Comparison of ENCODE assay signal across 22 cellular contexts in genomic region chr14:91727121-91727520, GRCh38. TPM values are rescaled to one million over a fixed set of nuclear protein-coding genes. Genes with fewer than 3 reads are reported as not detected.
DNase-seq lines count a peak whose midpoint lies in the region; ATAC-seq and TF ChIP-seq lines count a peak whose summit lies in the region.
"Had no signal": no experiment of that assay in that cellular context is flagged by ENCODE, and none has a peak within 500 bp of the region (broad histone marks: within the 10 kb centered on the region; RNA-seq: fewer than 3 reads in every experiment).

No MANE protein-coding gene starts in this region.

- H3K9me3 ChIP-seq in mammary epithelial cell (replicated peaks; ENCODE audit: insufficient read depth, low read length) (no peaks in the 10 kb centered on the region), adipocyte (ENCODE audit: control insufficient read depth, low read length) (no peaks in the 10 kb centered on the region), mesenchymal stem cell (ENCODE audit: control insufficient read depth, low read length) (no peaks in the 10 kb centered on the region), uterus (no peaks in the 10 kb centered on the region)
- H3K9me3 ChIP-seq: BLaER1, SJSA1 had no signal

- H3K27me3 ChIP-seq in mammary epithelial cell (ENCODE audit: insufficient read depth, low read length) (no peaks in the 10 kb centered on the region), adipocyte (replicated peaks; ENCODE audit: control insufficient read depth, insufficient read depth, low read length) (no peaks in the 10 kb centered on the region), mesenchymal stem cell (ENCODE audit: control insufficient read depth in 1 of 2, insufficient read depth in 1 of 2, low read length in 2 of 2) (peaks cover 0 to 4% of the 10 kb centered on the region in 2 experiments), uterus (no peaks in the 10 kb centered on the region)
- H3K27me3 ChIP-seq: BLaER1, SJSA1 had no signal

- H2AFZ ChIP-seq in mammary epithelial cell (ENCODE audit: low read depth, low read length): no peak overlapping the region
- H2AFZ ChIP-seq in mesenchymal stem cell (ENCODE audit: low read depth, low read length): no peak overlapping the region

- H3K27ac ChIP-seq in mammary epithelial cell (ENCODE audit: insufficient read depth, low read depth, low read length) (no peak overlapping the region), mesenchymal stem cell (ENCODE audit: low read length, poor library complexity, severe bottlenecking) (no peak overlapping the region), uterus (peak overlapping the region; percentile 33 to 71)
- H3K27ac ChIP-seq: 22Rv1, BLaER1, SJSA1 had no signal

- no peak overlapping the region for H2BK12ac ChIP-seq in mesenchymal stem cell (ENCODE audit: low read length in 2 of 2)

- H4K8ac ChIP-seq in mesenchymal stem cell (ENCODE audit: low read length): no peak overlapping the region

- no TSS peak for BruUV-seq in MCF 10A (replicated peaks; lab: Mats Ljungman, UMichigan)
- no TSS peak for BruUV-seq in mammary epithelial cell (replicated peaks; lab: Mats Ljungman, UMichigan)

- TF ChIP-seq CTCF in MCF 10A (IDR thresholded peaks at IDR 0.05; ENCODE audit: unreplicated experiment): no peak
- no peak for TF ChIP-seq CTCF in mammary epithelial cell (conservative IDR thresholded peaks at IDR 0.05 in 1 of 2, IDR thresholded peaks at IDR 0.05 in 1 of 2; ENCODE audit: extremely low read depth in 1 of 2, insufficient read depth in 1 of 2, low read depth in 1 of 2, low read length in 2 of 2)
- no peak for TF ChIP-seq CTCF in uterus (IDR thresholded peaks at IDR 0.05)

- H3K9me3 Mint-ChIP-seq in MCF 10A (ENCODE audit: unreplicated experiment): no peaks in the 10 kb centered on the region
- H3K9me3 Mint-ChIP-seq: CD4-positive, alpha-beta T cell had no signal

- intact Hi-C loops in MCF 10A (cut with micrococcal nuclease) (no loop called here), mammary epithelial cell (cut with micrococcal nuclease) (no loop called here), uterus (cut with DNase I; ENCODE audit: low total_unique reads) (no loop called here)

- H2BK15ac ChIP-seq in mesenchymal stem cell (ENCODE audit: low read depth, poor library complexity, severe bottlenecking): no peak overlapping the region

- no peak overlapping the region for H4K91ac ChIP-seq in mesenchymal stem cell (ENCODE audit: low read length)

- no peak overlapping the region for H3K4me3 Mint-ChIP-seq in MCF 10A (ENCODE audit: unreplicated experiment)
- H3K4me3 Mint-ChIP-seq: CD4-positive, alpha-beta T cell had no signal

- no peak overlapping the region for H2BK5ac ChIP-seq in mesenchymal stem cell (ENCODE audit: low read depth, low read length, poor library complexity, severe bottlenecking)

- H3K14ac ChIP-seq in mesenchymal stem cell (ENCODE audit: low read length in 2 of 2): no peak overlapping the region

- no peak overlapping the region for H3K4me2 ChIP-seq in mammary epithelial cell (ENCODE audit: insufficient read depth, low read depth, low read length)
- no peak overlapping the region for H3K4me2 ChIP-seq in mesenchymal stem cell (ENCODE audit: low read length, poor library complexity, severe bottlenecking)
- H3K4me2 ChIP-seq: BLaER1 had no signal

- peaks cover 10% of the 10 kb centered on the region for H3K4me1 Mint-ChIP-seq in MCF 10A (ENCODE audit: insufficient read depth, unreplicated experiment)

- no peak for TF ChIP-seq POLR2A in uterus (IDR thresholded peaks at IDR 0.05)

- 9% methylated on average over 2 of the region's 2 CpGs for WGBS in mammary epithelial cell (ENCODE audit: low coverage, missing lambda C conversion rate)
- WGBS in mesenchymal stem cell: no CpG with 5 or more reads among the region's 2 CpGs

- H3K36me3 ChIP-seq in mammary epithelial cell (ENCODE audit: insufficient read depth, low read length): no peaks in the 10 kb centered on the region
- H3K36me3 ChIP-seq in adipocyte (ENCODE audit: control insufficient read depth, insufficient read depth, low read length, severe bottlenecking): no peaks in the 10 kb centered on the region
- H3K36me3 ChIP-seq in mesenchymal stem cell (ENCODE audit: control insufficient read depth in 1 of 2, insufficient read depth in 2 of 2, low read depth in 1 of 2, low read length in 2 of 2): no peaks in the 10 kb centered on the region
- no peaks in the 10 kb centered on the region for H3K36me3 ChIP-seq in uterus
- H3K36me3 ChIP-seq: BLaER1, SJSA1 had no signal

- H3K9ac ChIP-seq in mammary epithelial cell (ENCODE audit: insufficient read depth, low read length) (no peak overlapping the region), adipocyte (ENCODE audit: low read length) (no peak overlapping the region), mesenchymal stem cell (ENCODE audit: low read length) (peak overlapping the region; percentile 19)
- H3K9ac ChIP-seq: BLaER1 had no signal

- H4K20me1 ChIP-seq in mammary epithelial cell (ENCODE audit: insufficient read depth, low read length): no peaks in the 10 kb centered on the region
- H4K20me1 ChIP-seq: BLaER1 had no signal

- H3K18ac ChIP-seq in mesenchymal stem cell (ENCODE audit: low read depth in 1 of 2, low read length in 2 of 2): no peak overlapping the region

- no peak overlapping the region for H3K4me3 ChIP-seq in mammary epithelial cell (replicated peaks in 1 of 3; ENCODE audit: insufficient read depth in 1 of 3, low read depth in 2 of 3, low read length in 3 of 3)
- H3K4me3 ChIP-seq in adipocyte (ENCODE audit: low read length): peak overlapping the region; percentile 35
- H3K4me3 ChIP-seq in mesenchymal stem cell (ENCODE audit: insufficient read depth in 1 of 2, low read depth in 1 of 2, low read length in 2 of 2): no peak overlapping the region
- H3K4me3 ChIP-seq in uterus: no peak overlapping the region
- H3K4me3 ChIP-seq: BLaER1, K562, SJSA1 had no signal

- DNase-seq in MCF 10A (ENCODE audit: unreplicated experiment) (peak; percentile 6), mammary epithelial cell (no peak), adipocyte (ENCODE audit: low read depth) (no peak), mesenchymal stem cell (no peak), uterus (no peak), T-helper 2 cell (no peak)
- DNase-seq: CD4-positive, alpha-beta T cell; COR-L47; DMS79; NCI-H1105 treated with DMSO at 0.1 percent for 48 hours; NCI-H2029 treated with DMSO at 0.1 percent for 48 hours; NCI-H226; NCI-H524 treated with DMSO at 0.1 percent for 48 hours; NCI-H82 had no signal

- H3K36me3 Mint-ChIP-seq in MCF 10A (ENCODE audit: insufficient read depth, unreplicated experiment): no peaks in the 10 kb centered on the region

- H2BK120ac ChIP-seq in mesenchymal stem cell (ENCODE audit: low read depth, low read length): no peak overlapping the region

- H3K79me2 ChIP-seq in mammary epithelial cell (ENCODE audit: insufficient read depth, low read length): no peaks in the 10 kb centered on the region

- POLR2A ChIA-PET in MCF 10A (lab: Yijun Ruan, JAX): no interaction called here

- no peak overlapping the region for H3K23ac ChIP-seq in mesenchymal stem cell (ENCODE audit: low read length in 2 of 2)

- H3K4ac ChIP-seq in mesenchymal stem cell (ENCODE audit: low read depth in 1 of 2, low read length in 2 of 2): no peak overlapping the region

- H2AK5ac ChIP-seq in mesenchymal stem cell (ENCODE audit: low read length, severe bottlenecking): no peak overlapping the region

- no peak overlapping the region for H3K27ac Mint-ChIP-seq in MCF 10A (ENCODE audit: low read depth, unreplicated experiment)
- H3K27ac Mint-ChIP-seq: CD4-positive, alpha-beta T cell had no signal

- H3K79me1 ChIP-seq in mesenchymal stem cell (replicated peaks; ENCODE audit: low read length, poor library complexity, severe bottlenecking): no peaks in the 10 kb centered on the region

- in situ Hi-C loops in mammary epithelial cell (cut with MboI; ENCODE audit: low sequenced_read_pairs in 2 of 2): no loop called here

- CTCF ChIA-PET in MCF 10A (lab: Yijun Ruan, JAX) (interaction anchor here (0.7 kb wide), 1 partner anchor 270 kb away, joined by 4 read pairs; no protein-coding TSS in a partner anchor), mammary epithelial cell (lab: Charles Lee; ENCODE audit: low non-redundant PET) (no interaction called here)

- dilution Hi-C loops in mammary epithelial cell (cut with HindIII; ENCODE audit: low sequenced_read_pairs): no loop called here

- no peaks in the 10 kb centered on the region for H3K27me3 Mint-ChIP-seq in MCF 10A (ENCODE audit: insufficient read depth, unreplicated experiment)
- H3K27me3 Mint-ChIP-seq: CD4-positive, alpha-beta T cell had no signal

- ATAC-seq in GM21723 (IDR thresholded peaks at IDR 0.05; ENCODE audit: unreplicated experiment) (no peak), GM19397 (IDR thresholded peaks at IDR 0.05; ENCODE audit: unreplicated experiment) (no peak)
- ATAC-seq: K562 had no signal

- H3K4me1 ChIP-seq in mammary epithelial cell (ENCODE audit: insufficient read depth, low read length) (no peaks in the 10 kb centered on the region), adipocyte (ENCODE audit: control insufficient read depth, insufficient read depth, low read length) (peaks cover 40% of the 10 kb centered on the region), mesenchymal stem cell (ENCODE audit: control insufficient read depth, insufficient read depth, low read depth, low read length) (no peaks in the 10 kb centered on the region), uterus (peaks cover 0 to 13% of the 10 kb centered on the region in 2 donors)
- H3K4me1 ChIP-seq: BLaER1, SJSA1 had no signal

RNA-seq across cellular contexts. Expression of gene CATSPERB, which starts 4.8 kb away (rescaled TPM):
- total RNA-seq in MCF 10A (2022): 0.71 and 1.1 TPM in 2 replicates
- 1 to 10 TPM in 1 of 2 donors, under 1 TPM in 1; 0.61 to 1.0 TPM for total RNA-seq in mammary epithelial cell
- 0.11 TPM for polyA plus RNA-seq in mammary epithelial cell
- polyA minus RNA-seq in mammary epithelial cell: not detected
- not detected for polyA plus RNA-seq in mesenchymal stem cell (2013, experiment 1 of 2)
- not detected for polyA plus RNA-seq in mesenchymal stem cell (2013, experiment 2 of 2)
- 1 to 10 TPM in 3 of 4 donors, under 1 TPM in 1; 0.29 to 4.1 (median 2.6) TPM for total RNA-seq in uterus
- total RNA-seq: OCI-LY7, SJSA1 had no signal
- polyA plus RNA-seq: AG04450 had no signal

Comparison
In these comparisons a context has a peak if more than half of its experiments do, and no peak if none do; other contexts are left out.
1. H3K27ac ChIP-seq: peak in uterus (2 of 2); none in mammary epithelial cell (single experiment) and mesenchymal stem cell (single experiment).